ENCODE assay signal across 24 cellular contexts in the genomic region with DNA sequence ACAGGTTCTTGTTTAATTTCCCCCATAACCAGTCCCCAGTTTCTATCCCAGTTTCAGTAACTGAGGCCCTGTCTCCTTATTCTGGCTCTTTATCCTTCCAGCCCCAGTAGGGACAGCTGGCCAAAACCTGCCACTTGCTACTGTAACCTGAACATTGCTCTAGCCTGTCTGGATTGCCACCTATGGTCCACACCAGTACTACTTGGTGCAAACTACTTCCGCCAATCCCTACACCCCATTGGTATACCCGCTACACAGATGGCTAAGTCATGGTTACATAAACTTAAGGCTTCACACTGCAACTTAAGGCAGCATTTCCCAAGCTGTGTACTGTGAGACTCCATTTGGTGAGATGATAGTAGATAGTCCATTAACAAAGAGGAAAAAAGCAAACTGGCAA.
"Had no signal": no experiment of that assay in that cellular context is flagged by ENCODE, and none has a peak within 500 bp of the region (broad histone marks: within the 10 kb centered on the region; RNA-seq: fewer than 3 reads in every experiment).

No MANE protein-coding gene starts in this region.

- H3K9ac ChIP-seq: SK-N-SH had no signal

- H3K4me3 Mint-ChIP-seq: IgD-negative memory B cell had no signal

- H3K27me3 Mint-ChIP-seq: IgD-negative memory B cell had no signal

- H3K4me3 ChIP-seq: MG63 had no signal

- H3K36me3 Mint-ChIP-seq: IgD-negative memory B cell had no signal

- H3K36me3 ChIP-seq: MG63 had no signal

- ATAC-seq: Panc1, PC-3 had no signal

- H3K4me2 ChIP-seq: SK-N-SH had no signal

- DNase-seq: KBM-7; MG63; NCI-H1092; NCI-H1105 treated with DMSO at 0.1 percent for 48 hours; NCI-H1417 treated with DMSO at 0.1 percent for 48 hours; NCI-H146; NCI-H1694 treated with DMSO at 0.1 percent for 48 hours; NCI-H1930; NCI-H2081; NCI-H2107; NCI-H2227 treated with DMSO at 0.1 percent for 48 hours; NCI-H446; NCI-H510A; NCI-H524 treated with DMSO at 0.1 percent for 48 hours; NCI-H69; NCI-H774; NK-92 treated with Interleukin-12 subunit alpha and Interleukin-12 subunit beta, amount 100 ng/mL, for 24 hours; PC-3; SHP77; SK-N-SH; SW 1271 had no signal

- H3K9me3 Mint-ChIP-seq: IgD-negative memory B cell had no signal

- H3K27ac Mint-ChIP-seq: IgD-negative memory B cell had no signal

- H3K27me3 ChIP-seq: MG63 had no signal

- H3K9me3 ChIP-seq: MG63, SK-N-SH had no signal

- H3K27ac ChIP-seq: RWPE1 had no signal
